Comparison of ENCODE assay signal across 8 cellular contexts in the genomic region with DNA sequence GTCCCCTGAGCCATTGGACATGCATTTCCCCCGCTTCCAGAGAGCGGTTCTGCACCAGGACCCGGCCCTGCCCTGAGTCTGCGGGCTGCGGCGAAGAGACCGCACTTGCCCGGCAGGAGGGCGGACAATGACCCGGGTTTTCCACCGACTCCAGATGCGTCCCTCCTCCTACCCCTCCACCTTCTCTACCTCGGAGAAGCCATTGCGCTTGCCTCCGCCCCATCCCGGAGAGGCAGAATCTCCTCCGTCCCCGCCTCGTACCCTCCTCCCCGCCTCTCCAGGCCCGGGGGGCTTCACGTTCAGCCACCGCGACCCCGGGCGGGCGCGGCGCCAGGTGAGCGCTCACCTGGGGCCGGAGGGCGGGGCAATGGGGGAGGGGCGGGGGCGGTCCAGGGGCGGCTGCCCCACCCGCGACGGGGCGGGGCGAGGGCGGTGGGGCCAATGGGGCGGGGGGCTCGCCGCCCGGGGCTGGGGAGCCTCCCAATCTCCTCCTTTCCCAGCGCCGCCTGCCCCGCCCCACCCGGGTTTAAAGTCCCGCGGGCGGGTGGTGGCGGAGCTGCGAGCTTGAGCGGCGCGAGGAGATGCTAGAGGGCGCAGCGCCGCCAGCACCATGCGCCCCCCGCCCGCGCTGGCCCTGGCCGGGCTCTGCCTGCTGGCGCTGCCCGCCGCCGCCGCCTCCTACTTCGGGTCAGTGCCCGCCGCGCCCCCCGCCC. TPM values are rescaled to one million over a fixed set of nuclear protein-coding genes. Genes with fewer than 3 reads are reported as not detected.
DNase-seq lines count a peak whose midpoint lies in the region; ATAC-seq and TF ChIP-seq lines count a peak whose summit lies in the region.

A gene with protein sequence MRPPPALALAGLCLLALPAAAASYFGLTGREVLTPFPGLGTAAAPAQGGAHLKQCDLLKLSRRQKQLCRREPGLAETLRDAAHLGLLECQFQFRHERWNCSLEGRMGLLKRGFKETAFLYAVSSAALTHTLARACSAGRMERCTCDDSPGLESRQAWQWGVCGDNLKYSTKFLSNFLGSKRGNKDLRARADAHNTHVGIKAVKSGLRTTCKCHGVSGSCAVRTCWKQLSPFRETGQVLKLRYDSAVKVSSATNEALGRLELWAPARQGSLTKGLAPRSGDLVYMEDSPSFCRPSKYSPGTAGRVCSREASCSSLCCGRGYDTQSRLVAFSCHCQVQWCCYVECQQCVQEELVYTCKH (plus strand): TSS at position 555 of the 713 bp plus-strand sequence. CDS start 56 bp downstream, at position 611.

- H3K9me2 ChIP-seq in MM.1S (replicated peaks; ENCODE audit: insufficient read depth, low read length) = no peaks in the 10 kb centered on the region

- no peaks in the 10 kb centered on the region for H3K79me2 ChIP-seq in MM.1S (ENCODE audit: low read length)

- no peaks in the 10 kb centered on the region for H3K9me3 ChIP-seq in ES-I3 (ENCODE audit: control insufficient read depth, insufficient read depth, low read length)
- H3K9me3 ChIP-seq in MM.1S (replicated peaks; ENCODE audit: insufficient read depth, low read length) = no peaks in the 10 kb centered on the region

- no peaks in the 10 kb centered on the region for H3K36me3 Mint-ChIP-seq in mesothelial cell of epicardium

- no peaks in the 10 kb centered on the region; the same call in 1 of the 2 replicates for H3K27me3 ChIP-seq in MM.1S (replicated peaks; ENCODE audit: insufficient read depth, low read length)

- H3K27ac ChIP-seq in MM.1S (ENCODE audit: low read length) = no peak within 1 kb of the TSS

- H3K4me1 ChIP-seq in ES-I3 (ENCODE audit: insufficient read depth, low read length) = peaks cover 13% of the 10 kb centered on the region
- no peaks in the 10 kb centered on the region for H3K4me1 ChIP-seq in MM.1S (ENCODE audit: low read length)

- H3K4me2 ChIP-seq in MM.1S (ENCODE audit: low read depth, low read length) = no peak within 1 kb of the TSS

- H3K27me3 Mint-ChIP-seq in mesothelial cell of epicardium (ENCODE audit: low read depth) = peaks cover 41% of the 10 kb centered on the region

- H3K27ac Mint-ChIP-seq in mesothelial cell of epicardium = peak within 1 kb of the TSS; percentile 73

- H3K36me3 ChIP-seq in ES-I3 (ENCODE audit: insufficient read depth, low read length) (no peaks in the 10 kb centered on the region), MM.1S (replicated peaks; ENCODE audit: insufficient read depth, low read length) (no peaks in the 10 kb centered on the region)

- H3K4me1 Mint-ChIP-seq in mesothelial cell of epicardium = peaks cover 11% of the 10 kb centered on the region

- H3K9me3 Mint-ChIP-seq in mesothelial cell of epicardium = no peaks in the 10 kb centered on the region

- in situ Hi-C loops in GM13977 (cut with MboI; ENCODE audit: low pct_unique_long_range_greater_than_20kb, low sequenced_read_pairs, unreplicated experiment) = no loop called here

- H4K20me1 ChIP-seq in MM.1S (ENCODE audit: insufficient read depth, low read length) = no peaks in the 10 kb centered on the region

- DNase-seq in NCI-H2227 (lab: John Stamatoyannopoulos, UW; ENCODE audit: unreplicated experiment) = peak; percentile 92
- peak; percentile 17 for DNase-seq in dermis blood vessel endothelial cell
- peak; percentile 68 to 76 for DNase-seq in mesothelial cell of epicardium (ENCODE audit: low spot score in 2 of 2, unreplicated experiment in 2 of 2)
- DNase-seq in GM13977 (ENCODE audit: low spot score) = no peak
- no peak for DNase-seq in MM.1S

- no peak within 1 kb of the TSS for H3K4me3 ChIP-seq in MM.1S (ENCODE audit: low read length)

- no peak within 1 kb of the TSS for H2AFZ ChIP-seq in MM.1S (ENCODE audit: low read length)

- no peak for TF ChIP-seq CTCF in mesothelial cell of epicardium (IDR thresholded peaks at IDR 0.05; ENCODE audit: unreplicated experiment)
- no peak for TF ChIP-seq CTCF in GM13977 (IDR thresholded peaks at IDR 0.05; ENCODE audit: extremely low read depth, insufficient read depth, missing control alignments)
- no peak for TF ChIP-seq CTCF in MM.1S (IDR thresholded peaks at IDR 0.05; ENCODE audit: low read length)

- ATAC-seq in HG03460 (IDR thresholded peaks at IDR 0.05; ENCODE audit: unreplicated experiment) (no peak), GM21381 (IDR thresholded peaks at IDR 0.05; ENCODE audit: unreplicated experiment) (no peak)

- H3K9ac ChIP-seq in ES-I3 (ENCODE audit: low read depth, low read length) (peak within 1 kb of the TSS; percentile 73), MM.1S (ENCODE audit: low read length) (no peak within 1 kb of the TSS)

- no peaks in the 10 kb centered on the region for H3F3A ChIP-seq in MM.1S (ENCODE audit: insufficient read depth, low read length)

- H3K4me3 Mint-ChIP-seq in mesothelial cell of epicardium = peak within 1 kb of the TSS; percentile 79

RNA-seq across cellular contexts. Expression of the gene that starts here (rescaled TPM):
- total RNA-seq in dermis blood vessel endothelial cell (not detected in 2 replicates), mesothelial cell of epicardium (1.2 to 2.0 TPM (median 1.6 TPM) in 3 replicates)

Comparison
In these comparisons a context has a peak if more than half of its experiments do, and no peak if none do; other contexts are left out.
1. Peak in DNase-seq in dermis blood vessel endothelial cell; RNA of the gene not detected or under 1 TPM.
2. DNase-seq: peak in NCI-H2227 (single experiment) and mesothelial cell of epicardium (2 of 2); none in GM13977 (single experiment) and MM.1S (single experiment).